In the genomic region with DNA sequence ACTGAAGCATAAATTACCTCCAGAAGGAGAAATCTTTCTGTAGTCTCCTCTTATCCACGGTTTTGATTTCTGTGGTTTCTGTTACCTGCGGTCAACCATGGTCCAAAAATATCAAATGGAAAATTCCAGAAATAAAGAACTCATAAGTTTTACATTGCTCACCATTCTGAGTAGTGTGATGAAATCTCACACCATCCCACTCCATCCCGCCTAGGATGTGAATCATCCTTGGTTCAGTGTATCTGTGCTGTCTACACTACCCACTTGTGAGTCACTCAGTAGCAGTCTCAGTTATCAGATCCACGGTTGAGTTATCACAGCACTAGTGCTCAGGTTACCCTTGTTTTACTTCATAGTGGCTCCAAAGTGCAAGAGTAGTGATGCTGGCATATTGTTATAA, we compare ENCODE assay signal across 11 cellular contexts.
DNase-seq lines count a peak whose midpoint lies in the region; ATAC-seq, FAIRE-seq and TF ChIP-seq lines count a peak whose summit lies in the region.
"Had no signal": no experiment of that assay in that cellular context is flagged by ENCODE, and none has a peak within 500 bp of the region (broad histone marks: within the 10 kb centered on the region; RNA-seq: fewer than 3 reads in every experiment).

No MANE protein-coding gene starts in this region.

- intact Hi-C loops in left ventricle myocardium inferior (cut with micrococcal nuclease) (loop anchor here (10.0 kb wide), 1 partner anchor 62 kb away; no protein-coding TSS in a partner anchor), kidney (cut with DNase I) (no loop called here)
- intact Hi-C loops in CD4-positive, alpha-beta memory T cell (cut with micrococcal nuclease), result no loop called here

- CTCF ChIA-PET in RWPE1 (lab: Yijun Ruan, JAX), result no interaction called here
- CTCF ChIA-PET in CD4-positive, alpha-beta memory T cell (lab: Charles Lee; ENCODE audit: partially characterized antibody), result no interaction called here

- DNase-seq in activated naive CD8-positive, alpha-beta T cell treated with anti-CD3 and anti-CD28 coated beads, Interleukin-2, amount 50 U/mL, for 24 hours, result no peak
- DNase-seq in activated naive CD8-positive, alpha-beta T cell treated with anti-CD3 and anti-CD28 coated beads for 36 hours, result no peak
- DNase-seq in RWPE1 (ENCODE audit: low spot score) (peak; percentile 85), left ventricle myocardium inferior (no peak), kidney (no peak)
- DNase-seq in CD4-positive, alpha-beta memory T cell, result no peak
- DNase-seq: DND-41, NCI-H524 treated with DMSO at 0.1 percent for 48 hours had no signal

- no peak overlapping the region for H3K9ac ChIP-seq in kidney (ENCODE audit: low read length in 2 of 2)

- no peak for TF ChIP-seq CTCF in RWPE1 (conservative IDR thresholded peaks at IDR 0.05; ENCODE audit: low read depth)
- no peak for TF ChIP-seq CTCF in left ventricle myocardium inferior (IDR thresholded peaks at IDR 0.05; ENCODE audit: borderline replicate concordance)
- TF ChIP-seq CTCF in kidney (IDR thresholded peaks at IDR 0.05; ENCODE audit: borderline replicate concordance, extremely low read depth, insufficient read depth), result no peak

- no peak for FAIRE-seq in kidney (lab: Jason Lieb, UNC)

- H3K4me1 Mint-ChIP-seq in activated naive CD8-positive, alpha-beta T cell treated with anti-CD3 and anti-CD28 coated beads, Interleukin-2, amount 50 U/mL, for 24 hours, result peaks cover 5% of the 10 kb centered on the region
- H3K4me1 Mint-ChIP-seq in activated naive CD8-positive, alpha-beta T cell treated with anti-CD3 and anti-CD28 coated beads for 36 hours, result no peaks in the 10 kb centered on the region
- no peaks in the 10 kb centered on the region for H3K4me1 Mint-ChIP-seq in CD4-positive, alpha-beta memory T cell
- H3K4me1 Mint-ChIP-seq: activated naive CD4-positive, alpha-beta T cell treated with anti-CD3 and anti-CD28 coated beads, Interleukin-2, amount 50 U/mL, for 24 hours had no signal

- H3K27ac Mint-ChIP-seq in activated naive CD8-positive, alpha-beta T cell treated with anti-CD3 and anti-CD28 coated beads, Interleukin-2, amount 50 U/mL, for 24 hours, result no peak overlapping the region
- H3K27ac Mint-ChIP-seq in activated naive CD8-positive, alpha-beta T cell treated with anti-CD3 and anti-CD28 coated beads for 36 hours, result no peak overlapping the region
- no peak overlapping the region for H3K27ac Mint-ChIP-seq in CD4-positive, alpha-beta memory T cell
- H3K27ac Mint-ChIP-seq: activated naive CD4-positive, alpha-beta T cell treated with anti-CD3 and anti-CD28 coated beads, Interleukin-2, amount 50 U/mL, for 24 hours had no signal

- H3K9me3 Mint-ChIP-seq in activated naive CD8-positive, alpha-beta T cell treated with anti-CD3 and anti-CD28 coated beads, Interleukin-2, amount 50 U/mL, for 24 hours, result peaks cover 18% of the 10 kb centered on the region
- H3K9me3 Mint-ChIP-seq in activated naive CD8-positive, alpha-beta T cell treated with anti-CD3 and anti-CD28 coated beads for 36 hours, result no peaks in the 10 kb centered on the region
- peaks cover 0 to 4% (median 0%) of the 10 kb centered on the region in 8 donors for H3K9me3 Mint-ChIP-seq in CD4-positive, alpha-beta memory T cell
- H3K9me3 Mint-ChIP-seq: activated naive CD4-positive, alpha-beta T cell treated with anti-CD3 and anti-CD28 coated beads, Interleukin-2, amount 50 U/mL, for 24 hours had no signal

- peaks cover 31% of the 10 kb centered on the region for H3K4me1 ChIP-seq in left ventricle myocardium inferior
- no peaks in the 10 kb centered on the region for H3K4me1 ChIP-seq in kidney (ENCODE audit: control insufficient read depth in 1 of 2, insufficient read depth in 1 of 2, low read depth in 1 of 2, low read length in 2 of 2)
- H3K4me1 ChIP-seq in CD4-positive, alpha-beta memory T cell (ENCODE audit: insufficient read depth, low read length), result no peaks in the 10 kb centered on the region

- no peaks in the 10 kb centered on the region for H3K27me3 Mint-ChIP-seq in activated naive CD8-positive, alpha-beta T cell treated with anti-CD3 and anti-CD28 coated beads, Interleukin-2, amount 50 U/mL, for 24 hours
- H3K27me3 Mint-ChIP-seq in activated naive CD8-positive, alpha-beta T cell treated with anti-CD3 and anti-CD28 coated beads for 36 hours, result no peaks in the 10 kb centered on the region
- no peaks in the 10 kb centered on the region for H3K27me3 Mint-ChIP-seq in CD4-positive, alpha-beta memory T cell
- H3K27me3 Mint-ChIP-seq: activated naive CD4-positive, alpha-beta T cell treated with anti-CD3 and anti-CD28 coated beads, Interleukin-2, amount 50 U/mL, for 24 hours had no signal

- H3K4me3 ChIP-seq in left ventricle myocardium inferior, result no peak overlapping the region
- no peak overlapping the region for H3K4me3 ChIP-seq in kidney (ENCODE audit: low read length in 2 of 2)
- no peak overlapping the region for H3K4me3 ChIP-seq in CD4-positive, alpha-beta memory T cell (ENCODE audit: low read length in 2 of 2)

- H3K27ac ChIP-seq in RWPE1, result no peak overlapping the region
- H3K27ac ChIP-seq in left ventricle myocardium inferior (replicated peaks), result peak overlapping the region; percentile 8
- H3K27ac ChIP-seq in temporal lobe (ENCODE audit: low read depth, low read length), result peak overlapping the region; percentile 9
- no peak overlapping the region for H3K27ac ChIP-seq in kidney (ENCODE audit: low read depth in 2 of 2, low read length in 2 of 2)
- H3K27ac ChIP-seq in CD4-positive, alpha-beta memory T cell (ENCODE audit: low read depth, low read length), result no peak overlapping the region

- H3K4me3 Mint-ChIP-seq in activated naive CD8-positive, alpha-beta T cell treated with anti-CD3 and anti-CD28 coated beads, Interleukin-2, amount 50 U/mL, for 24 hours, result no peak overlapping the region
- no peak overlapping the region for H3K4me3 Mint-ChIP-seq in activated naive CD8-positive, alpha-beta T cell treated with anti-CD3 and anti-CD28 coated beads for 36 hours
- no peak overlapping the region for H3K4me3 Mint-ChIP-seq in CD4-positive, alpha-beta memory T cell
- H3K4me3 Mint-ChIP-seq: activated naive CD4-positive, alpha-beta T cell treated with anti-CD3 and anti-CD28 coated beads, Interleukin-2, amount 50 U/mL, for 24 hours had no signal

- ATAC-seq in activated naive CD8-positive, alpha-beta T cell treated with anti-CD3 and anti-CD28 coated beads, Interleukin-2, amount 50 U/mL, for 24 hours, result peak; percentile 99
- no peak for ATAC-seq in GM18858 (IDR thresholded peaks at IDR 0.05; ENCODE audit: unreplicated experiment)

- H3K36me3 Mint-ChIP-seq in activated naive CD8-positive, alpha-beta T cell treated with anti-CD3 and anti-CD28 coated beads, Interleukin-2, amount 50 U/mL, for 24 hours (ENCODE audit: low read depth), result no peaks in the 10 kb centered on the region
- no peaks in the 10 kb centered on the region for H3K36me3 Mint-ChIP-seq in activated naive CD8-positive, alpha-beta T cell treated with anti-CD3 and anti-CD28 coated beads for 36 hours
- no peaks in the 10 kb centered on the region for H3K36me3 Mint-ChIP-seq in CD4-positive, alpha-beta memory T cell
- H3K36me3 Mint-ChIP-seq: activated naive CD4-positive, alpha-beta T cell treated with anti-CD3 and anti-CD28 coated beads, Interleukin-2, amount 50 U/mL, for 24 hours had no signal

- no peaks in the 10 kb centered on the region for H3K36me3 ChIP-seq in left ventricle myocardium inferior
- H3K36me3 ChIP-seq in kidney (ENCODE audit: control insufficient read depth in 1 of 2, insufficient read depth in 2 of 2, low read length in 2 of 2), result no peaks in the 10 kb centered on the region
- no peaks in the 10 kb centered on the region for H3K36me3 ChIP-seq in CD4-positive, alpha-beta memory T cell (ENCODE audit: insufficient read depth, low read length)

- H3K9me3 ChIP-seq in left ventricle myocardium inferior (replicated peaks), result no peaks in the 10 kb centered on the region
- H3K9me3 ChIP-seq in kidney (ENCODE audit: control insufficient read depth in 1 of 2, low read length in 2 of 2), result no peaks in the 10 kb centered on the region
- H3K9me3 ChIP-seq in CD4-positive, alpha-beta memory T cell (ENCODE audit: control insufficient read depth in 1 of 2, low read length in 2 of 2), result no peaks in the 10 kb centered on the region

- no peaks in the 10 kb centered on the region for H3K27me3 ChIP-seq in left ventricle myocardium inferior (ENCODE audit: low read depth)
- no peaks in the 10 kb centered on the region for H3K27me3 ChIP-seq in CD4-positive, alpha-beta memory T cell (ENCODE audit: insufficient read depth, low read length)

- POLR2A ChIA-PET in RWPE1 (lab: Yijun Ruan, JAX; ENCODE audit: low non-redundant PET), result interaction anchor here (0.6 kb wide), 1 partner anchor 264 kb away, joined by 3 read pairs; no protein-coding TSS in a partner anchor
- POLR2A ChIA-PET in CD4-positive, alpha-beta memory T cell (lab: Charles Lee; ENCODE audit: partially characterized antibody), result no interaction called here

Comparison
In these comparisons a context has a peak if more than half of its experiments do, and no peak if none do; other contexts are left out.
1. H3K27ac ChIP-seq: peak in left ventricle myocardium inferior (single experiment) and temporal lobe (single experiment); none in RWPE1 (single experiment), kidney (0 of 2) and CD4-positive, alpha-beta memory T cell (single experiment).